ENCODE assay signal across 8 cellular contexts in the genomic region with DNA sequence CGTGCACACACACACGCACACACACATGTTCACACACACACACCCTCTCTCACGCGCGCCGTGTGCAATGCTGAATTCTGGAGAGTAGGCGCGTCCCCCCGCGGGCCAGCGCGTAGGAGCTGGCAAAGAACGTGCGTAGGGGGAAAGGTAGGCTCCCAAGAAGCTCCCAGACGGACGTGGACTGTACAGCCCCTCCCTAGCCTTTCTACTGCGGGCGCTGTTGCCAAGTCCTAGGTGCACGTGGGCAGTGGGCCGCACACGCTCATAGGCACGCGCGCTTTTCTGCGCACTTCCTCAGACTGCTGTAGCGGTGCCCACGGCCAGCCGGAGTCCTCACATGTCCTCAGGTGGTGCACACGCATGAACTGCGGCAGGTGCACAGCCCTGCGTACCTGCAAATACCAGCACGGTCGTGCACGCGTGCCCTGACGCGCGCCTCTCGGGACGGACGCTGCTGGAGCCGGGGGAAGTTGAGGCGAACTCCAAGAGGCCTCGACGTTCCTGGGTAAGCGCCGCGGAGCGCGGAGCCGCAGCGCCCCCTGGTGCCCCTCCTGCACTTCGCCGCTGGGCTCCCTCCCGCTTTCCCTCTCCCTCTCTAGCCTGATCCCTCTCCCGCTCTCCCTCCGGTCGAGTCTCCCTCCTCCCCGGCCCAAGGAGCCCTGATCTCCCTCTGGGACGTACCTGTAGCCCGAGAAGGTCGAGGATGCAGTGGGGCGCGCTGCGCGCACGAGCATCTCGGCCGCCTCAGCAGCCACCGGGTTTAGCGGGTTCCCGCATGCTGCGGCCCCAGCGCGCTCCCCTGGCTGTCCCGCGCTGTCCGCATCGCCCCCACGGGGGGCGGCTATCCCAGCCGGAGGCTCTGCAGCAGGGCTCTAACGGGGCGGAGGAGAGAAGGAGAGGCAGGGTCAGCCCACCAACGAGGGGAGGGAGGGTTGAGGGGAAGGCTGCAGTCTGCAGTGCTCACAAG. TPM values are rescaled to one million over a fixed set of nuclear protein-coding genes. Genes with fewer than 3 reads are reported as not detected.
DNase-seq lines count a peak whose midpoint lies in the region; ATAC-seq, FAIRE-seq and TF ChIP-seq lines count a peak whose summit lies in the region.

No MANE protein-coding gene starts in this region.

- BruUV-seq in endothelial cell of umbilical vein (replicated peaks; lab: Mats Ljungman, UMichigan), result no TSS peak

- peak overlapping the region; percentile 23 for H2AFZ ChIP-seq in endothelial cell of umbilical vein (ENCODE audit: low read depth, low read length)
- H2AFZ ChIP-seq in mesenchymal stem cell (ENCODE audit: low read depth, low read length), result no peak overlapping the region

- H3K4me3 ChIP-seq in WERI-Rb-1 (ENCODE audit: low read depth, low read length) (peak overlapping the region; percentile 84), endothelial cell of umbilical vein (replicated peaks in 1 of 3; ENCODE audit: insufficient read depth in 1 of 3, low read depth in 1 of 3, low read length in 3 of 3) (no peak overlapping the region), mesenchymal stem cell (ENCODE audit: insufficient read depth in 1 of 2, low read depth in 1 of 2, low read length in 2 of 2) (peak overlapping the region; percentile 20 to 80)

- H3K27me3 ChIP-seq in WERI-Rb-1 (ENCODE audit: insufficient read depth, low read depth, severe bottlenecking) (no peaks in the 10 kb centered on the region), endothelial cell of umbilical vein (ENCODE audit: control insufficient read depth in 2 of 2, insufficient read depth in 2 of 2, low read length in 2 of 2) (peaks cover 10 to 14% of the 10 kb centered on the region in 2 experiments), mesenchymal stem cell (ENCODE audit: control insufficient read depth in 1 of 2, insufficient read depth in 1 of 2, low read length in 2 of 2) (peaks cover 24 to 42% of the 10 kb centered on the region in 2 experiments)

- TF ChIP-seq POLR2A in endothelial cell of umbilical vein (IDR thresholded peaks at IDR 0.05; ENCODE audit: low read depth, low read length), result no peak

- CTCF ChIA-PET in endothelial cell of umbilical vein (lab: Charles Lee), result interaction anchor here (1.0 to 4.5 kb wide), 8 partner anchors 328 to 1614 kb away, joined by 3 to 43 read pairs (median 6); no protein-coding TSS in a partner anchor

- H3K27ac ChIP-seq in WERI-Rb-1 (0 out of 2 replicates have a peak overlapping the region, but pooled peaks have one; percentile 12), endothelial cell of umbilical vein (ENCODE audit: insufficient read depth, low read depth, low read length) (no peak overlapping the region), mesenchymal stem cell (ENCODE audit: low read length, poor library complexity, severe bottlenecking) (no peak overlapping the region)

- no peak overlapping the region for H4K8ac ChIP-seq in mesenchymal stem cell (ENCODE audit: low read length)

- no peaks in the 10 kb centered on the region for H3K9me1 ChIP-seq in endothelial cell of umbilical vein (replicated peaks; ENCODE audit: control insufficient read depth, extremely low read depth, insufficient read depth, low read length)

- dilution Hi-C loops in endothelial cell of umbilical vein (cut with MboI; ENCODE audit: extremely low pct_ligation_motif_present, low sequenced_read_pairs), result no loop called here

- peak; percentile 97 for TF ChIP-seq CTCF in WERI-Rb-1 (IDR thresholded peaks at IDR 0.05; ENCODE audit: low read depth, low read length)
- TF ChIP-seq CTCF in endothelial cell of umbilical vein (IDR thresholded peaks at IDR 0.05; ENCODE audit: extremely low read depth in 1 of 2, insufficient read depth in 1 of 2, low read depth in 1 of 2, low read length in 2 of 2), result peak; percentile 71 to 94

- no peak overlapping the region for H3K4me2 ChIP-seq in endothelial cell of umbilical vein (ENCODE audit: insufficient read depth, low read length)
- H3K4me2 ChIP-seq in mesenchymal stem cell (ENCODE audit: low read length, poor library complexity, severe bottlenecking), result peak overlapping the region; percentile 1

- H3K23ac ChIP-seq in mesenchymal stem cell (ENCODE audit: low read length in 2 of 2), result peak overlapping the region in 1 of 2 experiments; percentile 46

- no peak overlapping the region for H2BK5ac ChIP-seq in mesenchymal stem cell (ENCODE audit: low read depth, low read length, poor library complexity, severe bottlenecking)

- H3K18ac ChIP-seq in mesenchymal stem cell (ENCODE audit: low read depth in 1 of 2, low read length in 2 of 2), result peak overlapping the region in 1 of 2 experiments; percentile 28

- H2BK15ac ChIP-seq in mesenchymal stem cell (ENCODE audit: low read depth, poor library complexity, severe bottlenecking), result no peak overlapping the region

- intact Hi-C loops in endothelial cell of umbilical vein (cut with micrococcal nuclease), result loop anchor here (1.0 to 5.0 kb wide), 7 partner anchors 533 to 1614 kb away; no protein-coding TSS in a partner anchor

- no peaks in the 10 kb centered on the region for H3K79me1 ChIP-seq in mesenchymal stem cell (replicated peaks; ENCODE audit: low read length, poor library complexity, severe bottlenecking)

- FAIRE-seq in endothelial cell of umbilical vein (lab: Jason Lieb, UNC), result peak; percentile 63

- H2BK120ac ChIP-seq in mesenchymal stem cell (ENCODE audit: low read depth, low read length), result peak overlapping the region; percentile 12

- no peaks in the 10 kb centered on the region for H4K20me1 ChIP-seq in endothelial cell of umbilical vein (replicated peaks; ENCODE audit: control insufficient read depth, extremely low read depth, insufficient read depth, low read length)

- no peak overlapping the region for H2BK12ac ChIP-seq in mesenchymal stem cell (ENCODE audit: low read length in 2 of 2)

- H3K14ac ChIP-seq in mesenchymal stem cell (ENCODE audit: low read length in 2 of 2), result peak overlapping the region in 1 of 2 experiments; percentile 59

- POLR2A ChIA-PET in endothelial cell of umbilical vein (lab: Charles Lee), result no interaction called here

- H3K9ac ChIP-seq in endothelial cell of umbilical vein (replicated peaks; ENCODE audit: extremely low read depth, insufficient read depth, low read length) (no peak overlapping the region), mesenchymal stem cell (ENCODE audit: low read length) (peak overlapping the region; percentile 75)

- no peak overlapping the region for H3K4ac ChIP-seq in mesenchymal stem cell (ENCODE audit: low read depth in 1 of 2, low read length in 2 of 2)

- no peaks in the 10 kb centered on the region for H3K4me1 ChIP-seq in endothelial cell of umbilical vein (ENCODE audit: control insufficient read depth, extremely low read depth, insufficient read depth, low read length)
- H3K4me1 ChIP-seq in mesenchymal stem cell (ENCODE audit: control insufficient read depth, insufficient read depth, low read depth, low read length), result peaks cover 17% of the 10 kb centered on the region

- no peaks in the 10 kb centered on the region for H3K79me2 ChIP-seq in endothelial cell of umbilical vein (ENCODE audit: control insufficient read depth, insufficient read depth, low read length)

- H4K91ac ChIP-seq in mesenchymal stem cell (ENCODE audit: low read length), result peak overlapping the region; percentile 58

- DNase-seq in activated T-cell treated with anti-CD3 and anti-CD28 coated beads for 24 hours (ENCODE audit: low read depth) (peak; percentile 28), activated T-cell treated with anti-CD3 and anti-CD28 coated beads for 4 hours (no peak), WERI-Rb-1 (peak; percentile 84), endothelial cell of umbilical vein (ENCODE audit: low read depth, low spot score) (peak; percentile 35), mesenchymal stem cell (peak; percentile 47)
- peak; percentile 2 for DNase-seq in stimulated activated CD8-positive, alpha-beta memory T cell treated with anti-CD3 and anti-CD28 coated beads, Interleukin-7, amount 100 ng/mL, for 24 hours (ENCODE audit: low read depth)

- no peak overlapping the region for H2AK5ac ChIP-seq in mesenchymal stem cell (ENCODE audit: low read length, severe bottlenecking)

- no peaks in the 10 kb centered on the region; the same call in 1 of the 2 replicates for H3K36me3 ChIP-seq in WERI-Rb-1
- H3K36me3 ChIP-seq in endothelial cell of umbilical vein (ENCODE audit: control insufficient read depth in 2 of 2, extremely low read depth in 1 of 2, insufficient read depth in 2 of 2, low read length in 2 of 2), result no peaks in the 10 kb centered on the region
- H3K36me3 ChIP-seq in mesenchymal stem cell (ENCODE audit: control insufficient read depth in 1 of 2, insufficient read depth in 2 of 2, low read depth in 1 of 2, low read length in 2 of 2), result peaks cover 0 to 6% of the 10 kb centered on the region in 2 experiments

- 1% methylated on average over 71 of the region's 85 CpGs for WGBS in mesenchymal stem cell

- ATAC-seq in HG03378 (IDR thresholded peaks at IDR 0.05; ENCODE audit: unreplicated experiment), result peak; percentile 59
- ATAC-seq in HG03442 (IDR thresholded peaks at IDR 0.05; ENCODE audit: unreplicated experiment), result no peak

- H3K9me3 ChIP-seq in WERI-Rb-1 (ENCODE audit: severe bottlenecking), result no peaks in the 10 kb centered on the region
- no peaks in the 10 kb centered on the region for H3K9me3 ChIP-seq in endothelial cell of umbilical vein (replicated peaks; ENCODE audit: control insufficient read depth, insufficient read depth, low read length)
- H3K9me3 ChIP-seq in mesenchymal stem cell (ENCODE audit: control insufficient read depth, low read length), result no peaks in the 10 kb centered on the region

TF ChIP-seq in endothelial cell of umbilical vein, 7 proteins besides CTCF, POLR2A, EP300 and RAD21 (continues in another document):
- TF ChIP-seq FOS (IDR thresholded peaks at IDR 0.05; ENCODE audit: borderline replicate concordance, insufficient read depth, low read length) (no peak), POLR2AphosphoS5 (IDR thresholded peaks at IDR 0.05; ENCODE audit: insufficient read depth, low read depth, low read length) (no peak), EZH2 (IDR thresholded peaks at IDR 0.05; ENCODE audit: borderline replicate concordance, low read depth, low read length, severe bottlenecking) (no peak), MYC (IDR thresholded peaks at IDR 0.05; ENCODE audit: low read depth, low read length) (no peak), MAX (IDR thresholded peaks at IDR 0.05; ENCODE audit: insufficient read depth, insufficient read length) (no peak)

RNA-seq across cellular contexts. Expression of gene GRIN2A, which starts 0.7 kb away (rescaled TPM):
- not detected in 2 replicates for total RNA-seq in endothelial cell of umbilical vein
- polyA plus RNA-seq in endothelial cell of umbilical vein, result not detected in 2 replicates
- not detected in 2 replicates for polyA plus RNA-seq in endothelial cell of umbilical vein (2011; cell fraction: cytosol; rRNA removed)
- not detected in 2 replicates for polyA plus RNA-seq in endothelial cell of umbilical vein (2011; cell fraction: nucleus; rRNA removed)
- not detected in 2 replicates for polyA plus RNA-seq in endothelial cell of umbilical vein (2012)
- polyA minus RNA-seq in endothelial cell of umbilical vein, result not detected in 2 replicates
- not detected for polyA minus RNA-seq in endothelial cell of umbilical vein (2011; cell fraction: cytosol; rRNA and poly(A)+ RNA removed)
- not detected in 2 replicates for polyA minus RNA-seq in endothelial cell of umbilical vein (2011; cell fraction: nucleus; rRNA and poly(A)+ RNA removed)
- 0.84 TPM for polyA plus RNA-seq in mesenchymal stem cell (2013, experiment 1 of 2)
- polyA plus RNA-seq in mesenchymal stem cell (2013, experiment 2 of 2), result 0.79 TPM

Comparison
In these comparisons a context has a peak if more than half of its experiments do, and no peak if none do; other contexts are left out.
1. H3K4me3 ChIP-seq: peak in WERI-Rb-1 (single experiment) and mesenchymal stem cell (2 of 2); none in endothelial cell of umbilical vein (0 of 3).